16 cellular contexts compared by ENCODE assay signal in genomic region chr14:76687611-76688372, GRCh38.
DNase-seq lines count a peak whose midpoint lies in the region; ATAC-seq, FAIRE-seq and TF ChIP-seq lines count a peak whose summit lies in the region.
"Had no signal": no experiment of that assay in that cellular context is flagged by ENCODE, and none has a peak within 500 bp of the region (broad histone marks: within the 10 kb centered on the region; RNA-seq: fewer than 3 reads in every experiment).

No MANE protein-coding gene starts in this region.

- H3K4me2 ChIP-seq in neuronal stem cell (ENCODE audit: insufficient read depth, low read length, poor library complexity, severe bottlenecking), result no peak overlapping the region

- no peak overlapping the region for H2BK5ac ChIP-seq in neuronal stem cell (ENCODE audit: low read length)

- H2AK5ac ChIP-seq in neuronal stem cell (ENCODE audit: low read depth, low read length), result no peak overlapping the region

- no peak for ATAC-seq in HG02885 (IDR thresholded peaks at IDR 0.05; ENCODE audit: poor library complexity, unreplicated experiment)
- ATAC-seq: activated naive CD8-positive, alpha-beta T cell treated with anti-CD3 and anti-CD28 coated beads, Interleukin-2, amount 50 U/mL, for 24 hours; left lung; Right ventricle myocardium inferior had no signal

- no peak for FAIRE-seq in urothelium cell line (lab: Jason Lieb, UNC)

- no peaks in the 10 kb centered on the region for H3K36me3 ChIP-seq in neuronal stem cell (replicated peaks in 1 of 2; ENCODE audit: control insufficient read depth in 2 of 2, insufficient read depth in 2 of 2, low read length in 2 of 2)
- H3K36me3 ChIP-seq: left lung, ovary, thyroid gland had no signal

- H3K9me3 ChIP-seq in neuronal stem cell (replicated peaks in 1 of 2; ENCODE audit: control insufficient read depth in 2 of 2, insufficient read depth in 1 of 2, low read depth in 1 of 2, low read length in 2 of 2), result no peaks in the 10 kb centered on the region
- H3K9me3 ChIP-seq: ovary, thyroid gland had no signal

- no peak overlapping the region for H2BK15ac ChIP-seq in neuronal stem cell (ENCODE audit: low read length)

- H3K27ac ChIP-seq in neuronal stem cell (replicated peaks; ENCODE audit: low read length), result no peak overlapping the region
- H3K27ac ChIP-seq: left lung, ovary, skin epidermis, thyroid gland had no signal

- no peak overlapping the region for H2BK12ac ChIP-seq in neuronal stem cell (ENCODE audit: low read length)

- TF ChIP-seq CTCF in fibroblast of mammary gland (conservative IDR thresholded peaks at IDR 0.05; ENCODE audit: control insufficient read depth, insufficient read depth, low read depth, low read length), result no peak

- no peak overlapping the region for H2BK120ac ChIP-seq in neuronal stem cell (ENCODE audit: low read depth, low read length)

- WGBS in neuronal stem cell (ENCODE audit: extremely low coverage in 2 of 2, insufficient read length in 2 of 2, insufficient replicate concordance in 1 of 2), 2 donors, result no CpG with 5 or more reads among the region's 7 CpGs

- H3K4me3 ChIP-seq in fibroblast of mammary gland (ENCODE audit: control insufficient read depth, low read depth, low read length) (no peak overlapping the region), skeletal muscle cell (ENCODE audit: low read depth, low read length) (no peak overlapping the region), neuronal stem cell (ENCODE audit: low read length in 2 of 2) (no peak overlapping the region)
- H3K4me3 ChIP-seq: left lung, ovary, skin epidermis, thyroid gland had no signal

- no peaks in the 10 kb centered on the region for H3K79me1 ChIP-seq in neuronal stem cell (ENCODE audit: low read depth, low read length)

- no peak overlapping the region for H3K23ac ChIP-seq in neuronal stem cell (ENCODE audit: low read depth, low read length, poor library complexity)

- no peak overlapping the region for H3K9ac ChIP-seq in neuronal stem cell (ENCODE audit: low read depth, low read length, poor library complexity)

- no peak overlapping the region for H3K4ac ChIP-seq in neuronal stem cell (ENCODE audit: low read length)

- H3K14ac ChIP-seq in neuronal stem cell (ENCODE audit: low read length), result no peak overlapping the region

- H2AFZ ChIP-seq in neuronal stem cell (ENCODE audit: low read length), result no peak overlapping the region

- no peak overlapping the region for H4K91ac ChIP-seq in neuronal stem cell (ENCODE audit: low read depth, low read length, poor library complexity)

- no peaks in the 10 kb centered on the region for H3K27me3 ChIP-seq in neuronal stem cell (ENCODE audit: control insufficient read depth in 3 of 3, insufficient read depth in 3 of 3, low read depth in 1 of 3, low read length in 3 of 3)
- H3K27me3 ChIP-seq: left lung, ovary, thyroid gland had no signal

- no peak overlapping the region for H3K18ac ChIP-seq in neuronal stem cell (ENCODE audit: low read length)

- peak; percentile 52 for DNase-seq in LoVo (ENCODE audit: low spot score)
- peak; percentile 41 to 62 for DNase-seq in SHP77 (lab: John Stamatoyannopoulos, UW)
- DNase-seq in fibroblast of mammary gland (ENCODE audit: low read depth), result peak; percentile 27
- DNase-seq in skeletal muscle cell (ENCODE audit: low read depth), result peak; percentile 3
- DNase-seq in neuronal stem cell (ENCODE audit: low spot score), result no peak
- DNase-seq in urothelium cell line (ENCODE audit: low spot score), result no peak
- DNase-seq: activated naive CD8-positive, alpha-beta T cell treated with anti-CD3 and anti-CD28 coated beads, Interleukin-2, amount 50 U/mL, for 24 hours; DMS 273 treated with DMSO at 0.1 percent for 48 hours; left lung; NCI-H1048; NCI-H345; ovary; thyroid gland had no signal

- no peak overlapping the region for H4K8ac ChIP-seq in neuronal stem cell (ENCODE audit: low read depth, low read length)

- no peaks in the 10 kb centered on the region for H3K4me1 ChIP-seq in neuronal stem cell (ENCODE audit: control insufficient read depth in 2 of 2, insufficient read depth in 1 of 2, low read depth in 1 of 2, low read length in 2 of 2)
- H3K4me1 ChIP-seq: left lung, thyroid gland had no signal

Comparison
In these comparisons a context has a peak if more than half of its experiments do, and no peak if none do; other contexts are left out.
1. DNase-seq: peak in LoVo (single experiment), SHP77 (2 of 2), fibroblast of mammary gland (single experiment) and skeletal muscle cell (single experiment); none in neuronal stem cell (single experiment) and urothelium cell line (single experiment).